9 cellular contexts compared by ENCODE assay signal in the genomic region with DNA sequence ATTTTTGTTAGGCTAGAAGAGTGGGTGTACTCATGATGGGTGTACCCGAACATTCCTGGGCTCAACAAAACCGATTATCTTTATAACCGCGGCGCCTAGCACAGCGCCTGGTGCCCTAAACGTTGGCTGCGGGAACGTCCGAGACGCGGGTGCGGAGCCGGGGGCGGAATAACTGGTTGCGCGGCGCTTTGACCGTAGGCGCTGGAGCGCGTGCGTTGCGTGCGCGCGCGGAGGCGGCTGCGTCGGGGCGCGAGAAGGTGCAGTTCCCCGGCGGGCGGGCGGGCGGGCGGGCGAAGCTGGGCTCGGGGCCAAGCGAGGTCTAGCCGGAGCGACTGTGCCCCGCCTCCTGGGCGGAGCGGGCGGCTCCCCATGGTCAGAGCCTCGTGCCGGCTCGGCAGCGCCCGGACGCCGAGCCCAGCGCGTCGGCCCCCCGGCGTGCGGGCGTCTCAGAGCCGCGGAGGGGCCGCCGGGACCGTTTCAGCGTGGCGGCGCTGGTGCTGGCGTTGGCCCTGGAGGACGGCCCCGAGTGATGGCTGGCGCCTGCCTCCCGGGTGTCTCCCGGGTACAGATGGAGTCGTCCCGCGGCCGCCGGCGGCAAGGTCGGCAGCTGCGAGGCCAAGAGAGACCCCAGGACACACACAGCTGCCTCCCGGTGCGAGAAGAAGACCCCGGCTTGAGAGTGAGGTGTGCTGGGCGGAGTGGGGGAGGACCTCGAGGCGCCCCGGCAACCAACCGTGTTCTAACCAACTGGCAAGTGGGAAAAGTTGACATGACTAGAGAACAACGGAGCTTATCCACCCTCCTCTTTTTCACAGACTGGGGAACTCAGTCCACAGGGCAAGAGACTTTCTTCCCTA. TPM values are rescaled to one million over a fixed set of nuclear protein-coding genes. Genes with fewer than 3 reads are reported as not detected.
DNase-seq lines count a peak whose midpoint lies in the region; ATAC-seq and TF ChIP-seq lines count a peak whose summit lies in the region.
"Had no signal": no experiment of that assay in that cellular context is flagged by ENCODE, and none has a peak within 500 bp of the region (broad histone marks: within the 10 kb centered on the region; RNA-seq: fewer than 3 reads in every experiment).

A gene (plus strand): TSS at position 373 of the 857 bp plus-strand sequence. CDS start 14,429 bp downstream, outside the sequence.

- H3K36me3 ChIP-seq in esophagus muscularis mucosa: no peaks in the 10 kb centered on the region
- no peaks in the 10 kb centered on the region for H3K36me3 ChIP-seq in mucosa of stomach (ENCODE audit: control insufficient read depth, insufficient read depth, low read length)
- H3K36me3 ChIP-seq in tibial nerve: no peaks in the 10 kb centered on the region

- TF ChIP-seq CTCF in esophagus muscularis mucosa (IDR thresholded peaks at IDR 0.05) (peak in 1 of 3 experiments; percentile 3), tibial nerve (IDR thresholded peaks at IDR 0.05) (no peak)

- TF ChIP-seq EP300 in esophagus muscularis mucosa (IDR thresholded peaks at IDR 0.05): no peak
- TF ChIP-seq EP300 in tibial nerve (IDR thresholded peaks at IDR 0.05): no peak

- intact Hi-C loops in esophagus muscularis mucosa (cut with DNase I): no loop called here

- ATAC-seq in GM21576 (IDR thresholded peaks at IDR 0.05; ENCODE audit: unreplicated experiment) (peak; percentile 67), HG02840 (IDR thresholded peaks at IDR 0.05; ENCODE audit: low FRiP score, unreplicated experiment) (no peak)

- peaks cover 0 to 19% (median 11%) of the 10 kb centered on the region in 4 donors for H3K4me1 ChIP-seq in esophagus muscularis mucosa
- H3K4me1 ChIP-seq in mucosa of stomach (ENCODE audit: control insufficient read depth, insufficient read depth, low read length): peaks cover 5% of the 10 kb centered on the region
- peaks cover 0 to 16% (median 0%) of the 10 kb centered on the region in 4 donors for H3K4me1 ChIP-seq in tibial nerve

- peak; percentile 50 for DNase-seq in EH (ENCODE audit: low read depth)
- peak; percentile 54 for DNase-seq in NCI-H128 (lab: John Stamatoyannopoulos, UW; ENCODE audit: unreplicated experiment)
- DNase-seq in SW480 (ENCODE audit: low spot score): peak; percentile 81
- DNase-seq in esophagus muscularis mucosa (ENCODE audit: extremely low spot score): no peak
- peak in 1 of 2 donors; percentile 14 for DNase-seq in tibial nerve (ENCODE audit: low spot score in 2 of 2)

- H3K27ac ChIP-seq in esophagus muscularis mucosa (replicated peaks in 1 of 4): peak within 1 kb of the TSS; percentile 58 to 80 (median 74)
- peak within 1 kb of the TSS in 2 of 4 donors; percentile 55 to 61 for H3K27ac ChIP-seq in tibial nerve

- H3K9me3 ChIP-seq in esophagus muscularis mucosa (no peaks in the 10 kb centered on the region), mucosa of stomach (ENCODE audit: control insufficient read depth, low read length) (no peaks in the 10 kb centered on the region), tibial nerve (no peaks in the 10 kb centered on the region)

- H3K27me3 ChIP-seq in esophagus muscularis mucosa (no peaks in the 10 kb centered on the region), mucosa of stomach (ENCODE audit: control insufficient read depth, insufficient read depth, low read length) (peaks cover 16% of the 10 kb centered on the region), tibial nerve (no peaks in the 10 kb centered on the region)

- peak within 1 kb of the TSS; percentile 56 to 67 (median 58) for H3K4me3 ChIP-seq in esophagus muscularis mucosa
- H3K4me3 ChIP-seq in mucosa of stomach (ENCODE audit: low read length): peak within 1 kb of the TSS; percentile 51
- peak within 1 kb of the TSS; percentile 18 to 59 (median 46) for H3K4me3 ChIP-seq in tibial nerve

- H3K9ac ChIP-seq in mucosa of stomach (ENCODE audit: low read length): peak within 1 kb of the TSS; percentile 22

- WGBS in esophagus muscularis mucosa: 5% methylated on average over 25 of the region's 93 CpGs
- WGBS in tibial nerve, 2 donors: 0 to 2% methylated on average over 28 to 53 of the region's 93 CpGs

- TF ChIP-seq POLR2A in esophagus muscularis mucosa (IDR thresholded peaks at IDR 0.05; ENCODE audit: low read depth) (no peak), tibial nerve (IDR thresholded peaks at IDR 0.05) (no peak)

RNA-seq across cellular contexts. Expression of the gene that starts here (rescaled TPM):
- total RNA-seq in esophagus muscularis mucosa (1 to 10 TPM in 1 of 4 donors, under 1 TPM in 2, not detected in 1; 0.84 to 1.3 (median 0.99) TPM), tibial nerve (under 1 TPM in 1 of 4 donors, not detected in 3; 0.84 TPM)
- total RNA-seq: T-helper 1 cell treated with Interleukin-12 subunit alpha and Interleukin-12 subunit beta and Interleukin-4 antibody, amounts not matched to agents 30 ng/mL and 1 ng/mL, for 36 hours had no signal
